Comparison of ENCODE assay signal across 8 cellular contexts in genomic region chr7:1534330-1535099, GRCh38. TPM values are rescaled to one million over a fixed set of nuclear protein-coding genes. Genes with fewer than 3 reads are reported as not detected.
DNase-seq lines count a peak whose midpoint lies in the region; ATAC-seq and TF ChIP-seq lines count a peak whose summit lies in the region.

No MANE protein-coding gene starts in this region.

- H3K4me1 Mint-ChIP-seq in activated CD4-positive, alpha-beta T cell treated with anti-CD3 and anti-CD28 coated beads for 36 hours: peaks cover 29% of the 10 kb centered on the region
- H3K4me1 Mint-ChIP-seq in activated naive CD8-positive, alpha-beta T cell treated with anti-CD3 and anti-CD28 coated beads, Interleukin-2, amount 10 ng/mL, durations not matched to agents 7 days and 5 days: peaks cover 26% of the 10 kb centered on the region
- peaks cover 31% of the 10 kb centered on the region in 2 experiments for H3K4me1 Mint-ChIP-seq in H9

- DNase-seq in activated CD4-positive, alpha-beta T cell treated with anti-CD3 and anti-CD28 coated beads for 36 hours: no peak
- DNase-seq in activated CD4-positive, alpha-beta T cell treated with anti-CD3 and anti-CD28 coated beads for 1 hour: no peak
- DNase-seq in activated naive CD8-positive, alpha-beta T cell treated with anti-CD3 and anti-CD28 coated beads, Interleukin-2, amount 10 ng/mL, durations not matched to agents 7 days and 5 days: no peak
- peak in 1 of 2 donors; percentile 77 for DNase-seq in left lung
- DNase-seq in NCI-H345 treated with DMSO at 0.1 percent for 48 hours (lab: John Stamatoyannopoulos, UW; ENCODE audit: unreplicated experiment): no peak
- no peak for DNase-seq in H9
- DNase-seq in cerebellar cortex (ENCODE audit: low spot score): no peak

- no peaks in the 10 kb centered on the region for H3K9me3 ChIP-seq in left lung
- no peaks in the 10 kb centered on the region for H3K9me3 ChIP-seq in subcutaneous abdominal adipose tissue (ENCODE audit: control insufficient read depth in 5 of 5, low read length in 5 of 5)
- H3K9me3 ChIP-seq in H9 (ENCODE audit: control insufficient read depth, low read depth, low read length): no peaks in the 10 kb centered on the region

- H3K14ac ChIP-seq in H9 (ENCODE audit: insufficient read depth, low read length): no peak overlapping the region

- H3K79me2 ChIP-seq in H9 (ENCODE audit: insufficient read depth, low read length): peaks cover 7% of the 10 kb centered on the region; the same call in 1 of the 2 replicates

- H3K27me3 ChIP-seq in left lung (no peaks in the 10 kb centered on the region), subcutaneous abdominal adipose tissue (ENCODE audit: control insufficient read depth in 5 of 5, insufficient read depth in 4 of 5, low read length in 5 of 5) (no peaks in the 10 kb centered on the region), H9 (ENCODE audit: insufficient read depth, low read length) (no peaks in the 10 kb centered on the region)

- peak overlapping the region; percentile 89 for H3K27ac Mint-ChIP-seq in activated CD4-positive, alpha-beta T cell treated with anti-CD3 and anti-CD28 coated beads for 36 hours
- peak overlapping the region; percentile 21 for H3K27ac Mint-ChIP-seq in activated naive CD8-positive, alpha-beta T cell treated with anti-CD3 and anti-CD28 coated beads, Interleukin-2, amount 10 ng/mL, durations not matched to agents 7 days and 5 days
- no peak overlapping the region for H3K27ac Mint-ChIP-seq in H9

- no peak overlapping the region for H2AFZ ChIP-seq in H9 (ENCODE audit: low read length)

- H3K27me3 Mint-ChIP-seq in activated CD4-positive, alpha-beta T cell treated with anti-CD3 and anti-CD28 coated beads for 36 hours: no peaks in the 10 kb centered on the region
- no peaks in the 10 kb centered on the region for H3K27me3 Mint-ChIP-seq in activated naive CD8-positive, alpha-beta T cell treated with anti-CD3 and anti-CD28 coated beads, Interleukin-2, amount 10 ng/mL, durations not matched to agents 7 days and 5 days
- H3K27me3 Mint-ChIP-seq in H9 (ENCODE audit: low read depth): no peaks in the 10 kb centered on the region

- H3K4me3 ChIP-seq in left lung (no peak overlapping the region), subcutaneous abdominal adipose tissue (ENCODE audit: low read depth in 1 of 5, low read length in 5 of 5) (peak overlapping the region in 1 of 5 donors; percentile 85)

- H3K4me1 ChIP-seq in left lung (peaks cover 47 to 83% of the 10 kb centered on the region in 2 donors), subcutaneous abdominal adipose tissue (ENCODE audit: control insufficient read depth in 5 of 5, insufficient read depth in 5 of 5, low read length in 5 of 5) (peaks cover 8 to 85% (median 69%) of the 10 kb centered on the region in 5 donors), H9 (ENCODE audit: insufficient read depth, low read length) (peaks cover 3% of the 10 kb centered on the region; the same call in 1 of the 2 replicates)

- H4K5ac ChIP-seq in H9 (ENCODE audit: insufficient read length, low read depth, low read length): no peak overlapping the region

- no peak for TF ChIP-seq CTCF in left lung (IDR thresholded peaks at IDR 0.05)
- no peak for TF ChIP-seq CTCF in H9 (conservative IDR thresholded peaks at IDR 0.05)

- no peak overlapping the region for H4K91ac ChIP-seq in H9 (ENCODE audit: insufficient read length, low read depth, low read length)

- POLR2A ChIA-PET in activated CD4-positive, alpha-beta T cell treated with anti-CD3 and anti-CD28 coated beads for 36 hours (lab: Charles Lee): interaction anchor here (0.6 kb wide), 1 partner anchor 9 kb away, joined by 5 read pairs; no protein-coding TSS in a partner anchor
- POLR2A ChIA-PET in activated naive CD8-positive, alpha-beta T cell treated with anti-CD3 and anti-CD28 coated beads, Interleukin-2, amount 10 ng/mL, durations not matched to agents 7 days and 5 days (lab: Charles Lee): interaction anchor here (0.6 to 1.1 kb wide), 2 partner anchors 9 to 606 kb away, joined by 3 read pairs; no protein-coding TSS in a partner anchor

- H3T11ph ChIP-seq in H9 (ENCODE audit: low read length): no peak overlapping the region

- H3K18ac ChIP-seq in H9 (ENCODE audit: insufficient read length, low read depth, low read length): no peak overlapping the region

- H3K79me1 ChIP-seq in H9 (ENCODE audit: insufficient read depth, low read depth, low read length, poor library complexity, severe bottlenecking): no peaks in the 10 kb centered on the region

- H3K36me3 Mint-ChIP-seq in activated CD4-positive, alpha-beta T cell treated with anti-CD3 and anti-CD28 coated beads for 36 hours (ENCODE audit: low read depth): peaks cover 6% of the 10 kb centered on the region
- H3K36me3 Mint-ChIP-seq in activated naive CD8-positive, alpha-beta T cell treated with anti-CD3 and anti-CD28 coated beads, Interleukin-2, amount 10 ng/mL, durations not matched to agents 7 days and 5 days: no peaks in the 10 kb centered on the region
- no peaks in the 10 kb centered on the region; a peak in 1 of 7 replicates for H3K36me3 Mint-ChIP-seq in H9 (ENCODE audit: insufficient read depth in 1 of 3, low read depth in 3 of 3)

- ATAC-seq in activated CD4-positive, alpha-beta T cell treated with anti-CD3 and anti-CD28 coated beads for 36 hours: no peak
- no peak for ATAC-seq in activated naive CD8-positive, alpha-beta T cell treated with anti-CD3 and anti-CD28 coated beads, Interleukin-2, amount 10 ng/mL, durations not matched to agents 7 days and 5 days (ENCODE audit: low read depth)
- no peak for ATAC-seq in left lung

- H3K23me2 ChIP-seq in H9 (ENCODE audit: insufficient read length, low read depth, low read length, poor library complexity, severe bottlenecking): peaks cover 4% of the 10 kb centered on the region

- no peak overlapping the region for H3K4me2 ChIP-seq in H9 (ENCODE audit: insufficient read depth, insufficient read length, low read length)

- H3K4me3 Mint-ChIP-seq in activated CD4-positive, alpha-beta T cell treated with anti-CD3 and anti-CD28 coated beads for 36 hours: no peak overlapping the region
- no peak overlapping the region for H3K4me3 Mint-ChIP-seq in activated naive CD8-positive, alpha-beta T cell treated with anti-CD3 and anti-CD28 coated beads, Interleukin-2, amount 10 ng/mL, durations not matched to agents 7 days and 5 days
- no peak overlapping the region for H3K4me3 Mint-ChIP-seq in H9

- H2BK120ac ChIP-seq in H9 (ENCODE audit: low read depth, low read length, poor library complexity, severe bottlenecking): no peak overlapping the region

- no peak overlapping the region for H4K8ac ChIP-seq in H9 (replicated peaks; ENCODE audit: insufficient read length, low read depth, low read length)

- H4K20me1 ChIP-seq in H9 (ENCODE audit: control insufficient read depth, insufficient read depth, insufficient read length): no peaks in the 10 kb centered on the region

- peaks cover 0 to 31% of the 10 kb centered on the region in 2 donors for H3K36me3 ChIP-seq in left lung
- peaks cover 0 to 16% (median 6%) of the 10 kb centered on the region in 5 donors for H3K36me3 ChIP-seq in subcutaneous abdominal adipose tissue (ENCODE audit: control insufficient read depth in 5 of 5, insufficient read depth in 5 of 5, low read length in 5 of 5)

- H3K56ac ChIP-seq in H9 (ENCODE audit: insufficient read length, low read depth, low read length): no peak overlapping the region

- H3K23ac ChIP-seq in H9 (ENCODE audit: insufficient read length, low read depth, low read length): no peak overlapping the region

- no CpG with 5 or more reads among the region's 30 CpGs for WGBS in H9 (ENCODE audit: extremely low coverage, insufficient read length, low lambda C conversion rate)

- intact Hi-C loops in activated CD4-positive, alpha-beta T cell treated with anti-CD3 and anti-CD28 coated beads for 36 hours (cut with DNase I, micrococcal nuclease): loop anchor here (5.0 to 10.0 kb wide), 3 partner anchors 33 to 660 kb away; partner anchors contain the start of gene GET4 (in 1 of the 2)
- intact Hi-C loops in left lung (cut with DNase I): no loop called here

- H2AK5ac ChIP-seq in H9 (ENCODE audit: insufficient read length, low read length): no peak overlapping the region

- H2BK12ac ChIP-seq in H9 (ENCODE audit: insufficient read length, low read depth, low read length): no peak overlapping the region

- no peak overlapping the region for H2BK15ac ChIP-seq in H9 (ENCODE audit: low read depth, low read length)

- H3K4ac ChIP-seq in H9 (ENCODE audit: low read depth, low read length): no peak overlapping the region

- peak overlapping the region; percentile 89 to 99 for H3K27ac ChIP-seq in left lung
- H3K27ac ChIP-seq in subcutaneous abdominal adipose tissue (ENCODE audit: low read depth, low read length): peak overlapping the region; percentile 97
- no peak overlapping the region for H3K27ac ChIP-seq in H9 (ENCODE audit: insufficient read length, low read depth, low read length)

- no peaks in the 10 kb centered on the region for H3K9me3 Mint-ChIP-seq in activated CD4-positive, alpha-beta T cell treated with anti-CD3 and anti-CD28 coated beads for 36 hours (ENCODE audit: low read depth)
- H3K9me3 Mint-ChIP-seq in activated naive CD8-positive, alpha-beta T cell treated with anti-CD3 and anti-CD28 coated beads, Interleukin-2, amount 10 ng/mL, durations not matched to agents 7 days and 5 days: no peaks in the 10 kb centered on the region
- no peaks in the 10 kb centered on the region for H3K9me3 Mint-ChIP-seq in H9

- H2BK5ac ChIP-seq in H9 (ENCODE audit: insufficient read length, low read length): no peak overlapping the region

- no peak overlapping the region for H2BK20ac ChIP-seq in H9 (ENCODE audit: low read depth, low read length, poor library complexity, severe bottlenecking)

- CTCF ChIA-PET in activated CD4-positive, alpha-beta T cell treated with anti-CD3 and anti-CD28 coated beads for 36 hours (lab: Charles Lee): interaction anchor here (0.7 to 1.6 kb wide), 3 partner anchors 13 to 42 kb away, joined by 3 to 6 read pairs (median 3); no protein-coding TSS in a partner anchor

- no peak overlapping the region for H3K9ac ChIP-seq in subcutaneous abdominal adipose tissue (ENCODE audit: low read length in 5 of 5)
- H3K9ac ChIP-seq in H9 (ENCODE audit: extremely low read depth, insufficient read length, low read length): no peak overlapping the region

RNA-seq across cellular contexts. Expression of gene MAFK, which starts 4.0 kb away (rescaled TPM):
- total RNA-seq in activated CD4-positive, alpha-beta T cell treated with anti-CD3 and anti-CD28 coated beads for 36 hours: 10 to 100 TPM; 28.7 to 33.1 TPM
- 10 to 100 TPM; 33.0 to 34.5 TPM for total RNA-seq in activated naive CD8-positive, alpha-beta T cell treated with anti-CD3 and anti-CD28 coated beads, Interleukin-2, amount 10 ng/mL, durations not matched to agents 7 days and 5 days
- 10 to 100 TPM; 36.8 to 49.7 TPM for total RNA-seq in left lung
- 15.6 and 16.3 TPM in 2 replicates for total RNA-seq in H9 (2021)

RNA-seq across cellular contexts. Expression of gene TMEM184A, which starts 21.5 kb away (rescaled TPM):
- total RNA-seq in activated CD4-positive, alpha-beta T cell treated with anti-CD3 and anti-CD28 coated beads for 36 hours: under 1 TPM; 0.05 to 0.14 TPM
- total RNA-seq in activated naive CD8-positive, alpha-beta T cell treated with anti-CD3 and anti-CD28 coated beads, Interleukin-2, amount 10 ng/mL, durations not matched to agents 7 days and 5 days: not detected
- total RNA-seq in left lung (1 to 10 TPM; 7.9 to 9.7 TPM), H9 (2021) (1.3 and 1.5 TPM in 2 replicates)

RNA-seq across cellular contexts. Expression of gene INTS1, which starts 30.3 kb away (rescaled TPM):
- 10 to 100 TPM; 78.1 to 81.7 TPM for total RNA-seq in activated CD4-positive, alpha-beta T cell treated with anti-CD3 and anti-CD28 coated beads for 36 hours
- 100 to 1,000 TPM; 110 to 115 TPM for total RNA-seq in activated naive CD8-positive, alpha-beta T cell treated with anti-CD3 and anti-CD28 coated beads, Interleukin-2, amount 10 ng/mL, durations not matched to agents 7 days and 5 days
- total RNA-seq in left lung: 10 to 100 TPM; 70.1 to 80.9 TPM
- 133 and 135 TPM in 2 replicates for total RNA-seq in H9 (2021)

RNA-seq across cellular contexts. Expression of gene PSMG3, which starts 35.3 kb away (rescaled TPM):
- total RNA-seq in activated CD4-positive, alpha-beta T cell treated with anti-CD3 and anti-CD28 coated beads for 36 hours: 10 to 100 TPM; 21.4 to 33.0 TPM
- 10 to 100 TPM; 26.8 to 33.0 TPM for total RNA-seq in activated naive CD8-positive, alpha-beta T cell treated with anti-CD3 and anti-CD28 coated beads, Interleukin-2, amount 10 ng/mL, durations not matched to agents 7 days and 5 days
- total RNA-seq in left lung (10 to 100 TPM; 22.4 to 25.3 TPM), H9 (2021) (63.0 and 71.1 TPM in 2 replicates)

Comparison
In these comparisons a context has a peak if more than half of its experiments do, and no peak if none do; other contexts are left out.
1. H3K27ac Mint-ChIP-seq: peak in activated CD4-positive, alpha-beta T cell treated with anti-CD3 and anti-CD28 coated beads for 36 hours (single experiment) and activated naive CD8-positive, alpha-beta T cell treated with anti-CD3 and anti-CD28 coated beads, Interleukin-2, amount 10 ng/mL, durations not matched to agents 7 days and 5 days (single experiment); none in H9 (0 of 3).
2. intact Hi-C loops: an anchor here in activated CD4-positive, alpha-beta T cell treated with anti-CD3 and anti-CD28 coated beads for 36 hours (5.0 to 10.0 kb wide); none called in left lung.